ENCODE assay signal across 8 cellular contexts in the genomic region with DNA sequence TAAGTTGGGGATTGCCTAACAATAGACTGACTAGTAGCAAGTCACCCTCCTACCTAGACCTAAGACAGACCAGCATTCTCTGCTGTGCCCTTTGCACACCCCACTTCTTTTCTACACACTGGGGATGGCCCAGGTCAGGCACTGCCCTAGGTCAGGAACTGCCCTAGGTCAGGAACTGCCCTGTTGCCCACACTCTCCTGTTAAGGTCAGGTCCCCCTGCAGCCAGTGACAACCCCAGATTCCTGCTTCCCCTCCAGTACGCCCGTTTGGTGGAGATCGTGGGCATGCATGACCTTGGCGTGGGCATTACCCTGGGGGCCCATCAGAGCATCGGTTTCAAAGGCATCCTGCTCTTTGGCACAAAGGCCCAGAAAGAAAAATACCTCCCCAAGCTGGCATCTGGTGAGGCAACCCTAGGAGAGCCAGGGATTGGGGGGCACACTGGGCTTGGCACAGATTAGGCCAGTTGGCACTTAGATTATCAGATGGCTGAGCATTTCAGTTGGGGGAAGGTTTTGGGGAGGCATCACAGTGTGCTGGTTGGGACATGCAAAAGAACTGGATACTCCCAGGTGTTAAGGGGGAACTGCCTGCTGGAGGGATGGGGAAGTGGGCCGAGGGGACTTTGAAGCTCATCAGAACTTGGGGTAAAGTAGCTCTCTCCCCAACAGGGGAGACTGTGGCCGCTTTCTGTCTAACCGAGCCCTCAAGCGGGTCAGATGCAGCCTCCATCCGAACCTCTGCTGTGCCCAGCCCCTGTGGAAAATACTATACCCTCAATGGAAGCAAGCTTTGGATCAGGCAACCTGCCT. TPM values are rescaled to one million over a fixed set of nuclear protein-coding genes. Genes with fewer than 3 reads are reported as not detected.
DNase-seq lines count a peak whose midpoint lies in the region; ATAC-seq and TF ChIP-seq lines count a peak whose summit lies in the region.
"Had no signal": no experiment of that assay in that cellular context is flagged by ENCODE, and none has a peak within 500 bp of the region (broad histone marks: within the 10 kb centered on the region; RNA-seq: fewer than 3 reads in every experiment).

No MANE protein-coding gene starts in this region.

- H3K9ac ChIP-seq in duodenal mucosa (ENCODE audit: low read depth in 1 of 2, low read length in 2 of 2): peak overlapping the region; percentile 85 to 95

- H3K36me3 ChIP-seq in duodenal mucosa (ENCODE audit: control insufficient read depth in 1 of 2, insufficient read depth in 2 of 2, low read length in 2 of 2) (peaks cover 39 to 54% of the 10 kb centered on the region in 2 donors), psoas muscle (ENCODE audit: insufficient read depth in 1 of 2, low read depth in 1 of 2) (peaks cover 5 to 60% of the 10 kb centered on the region in 2 donors)

- 49 to 52% (median 49%) methylated on average over 10 of the region's 10 CpGs for WGBS in psoas muscle, 3 donors

- H3K27me3 ChIP-seq in duodenal mucosa (ENCODE audit: control insufficient read depth in 1 of 2, insufficient read depth in 2 of 2, low read length in 2 of 2): no peaks in the 10 kb centered on the region
- H3K27me3 ChIP-seq in psoas muscle (ENCODE audit: insufficient read depth in 3 of 3, low read length in 2 of 3): no peaks in the 10 kb centered on the region

- TF ChIP-seq CTCF in NB4 (IDR thresholded peaks at IDR 0.05; ENCODE audit: low read depth, low read length) (no peak), psoas muscle (IDR thresholded peaks at IDR 0.05) (no peak)

- intact Hi-C loops in psoas muscle (cut with DNase I): loop anchor here in 1 of 2 donors (2.0 kb wide), 2 partner anchors 15 to 75 kb away; no protein-coding TSS in a partner anchor

- H3K4me3 ChIP-seq in NB4 (ENCODE audit: low read depth, low read length): peak overlapping the region; percentile 79
- peak overlapping the region; percentile 90 to 92 for H3K4me3 ChIP-seq in duodenal mucosa (ENCODE audit: low read depth in 1 of 2, low read length in 2 of 2)
- peak overlapping the region; percentile 98 for H3K4me3 ChIP-seq in psoas muscle

- peak overlapping the region; percentile 98 for H3K27ac ChIP-seq in duodenal mucosa (ENCODE audit: low read depth, low read length)
- peak overlapping the region; percentile 99 for H3K27ac ChIP-seq in psoas muscle

- H3K4me1 ChIP-seq in duodenal mucosa (ENCODE audit: control insufficient read depth in 1 of 2, insufficient read depth in 2 of 2, low read length in 2 of 2) (peaks cover 38 to 48% of the 10 kb centered on the region in 2 donors), psoas muscle (peaks cover 34% of the 10 kb centered on the region)

- ATAC-seq in psoas muscle (no peak), HG03039 (IDR thresholded peaks at IDR 0.05; ENCODE audit: unreplicated experiment) (no peak), HG02885 (IDR thresholded peaks at IDR 0.05; ENCODE audit: poor library complexity, unreplicated experiment) (no peak)

- no peaks in the 10 kb centered on the region for H3K9me3 ChIP-seq in duodenal mucosa (ENCODE audit: control insufficient read depth in 1 of 2, low read length in 2 of 2)
- H3K9me3 ChIP-seq in psoas muscle: no peaks in the 10 kb centered on the region

- peak; percentile 10 for DNase-seq in NB4 (ENCODE audit: low read depth)
- DNase-seq in psoas muscle: peak; percentile 11 to 37
- no peak for DNase-seq in central memory CD4-positive, alpha-beta T cell
- DNase-seq: cerebellar nuclear complex, NCI-H187 had no signal

- TF ChIP-seq POLR2A in NB4 (IDR thresholded peaks at IDR 0.05; ENCODE audit: extremely low read depth, insufficient read length): no peak

RNA-seq across cellular contexts. Expression of a gene that starts 1.7 kb away (rescaled TPM):
- total RNA-seq in psoas muscle: 1,000 to 10,000 TPM in 3 of 4 donors, 100 to 1,000 TPM in 1; 987 to 1,310 (median 1,099) TPM
- 1,000 to 10,000 TPM in 1 of 3 donors, 100 to 1,000 TPM in 2; 538 to 1,030 (median 946) TPM for polyA plus RNA-seq in psoas muscle

RNA-seq across cellular contexts. Expression of a gene that starts 1.9 kb away (rescaled TPM):
- total RNA-seq in psoas muscle: 1 to 10 TPM; 3.2 to 8.9 (median 5.8) TPM
- 1 to 10 TPM; 1.5 to 5.8 (median 1.8) TPM for polyA plus RNA-seq in psoas muscle

RNA-seq across cellular contexts. Expression of a gene that starts 12.8 kb away (rescaled TPM):
- total RNA-seq in psoas muscle: 10 to 100 TPM; 11.4 to 19.6 (median 13.8) TPM
- polyA plus RNA-seq in psoas muscle: 10 to 100 TPM; 10.0 to 22.1 (median 10.0) TPM

RNA-seq across cellular contexts. Expression of a gene that starts 17.8 kb away (rescaled TPM):
- 10 to 100 TPM; 20.9 to 28.8 (median 27.7) TPM for total RNA-seq in psoas muscle
- polyA plus RNA-seq in psoas muscle: 10 to 100 TPM; 24.0 to 43.3 (median 29.4) TPM

RNA-seq across cellular contexts. Expression of a gene that starts 20.8 kb away (rescaled TPM):
- total RNA-seq in psoas muscle: 100 to 1,000 TPM; 447 to 492 (median 481) TPM
- 100 to 1,000 TPM; 344 to 569 (median 510) TPM for polyA plus RNA-seq in psoas muscle
